Comparison of ENCODE assay signal across 10 cellular contexts in the genomic region with DNA sequence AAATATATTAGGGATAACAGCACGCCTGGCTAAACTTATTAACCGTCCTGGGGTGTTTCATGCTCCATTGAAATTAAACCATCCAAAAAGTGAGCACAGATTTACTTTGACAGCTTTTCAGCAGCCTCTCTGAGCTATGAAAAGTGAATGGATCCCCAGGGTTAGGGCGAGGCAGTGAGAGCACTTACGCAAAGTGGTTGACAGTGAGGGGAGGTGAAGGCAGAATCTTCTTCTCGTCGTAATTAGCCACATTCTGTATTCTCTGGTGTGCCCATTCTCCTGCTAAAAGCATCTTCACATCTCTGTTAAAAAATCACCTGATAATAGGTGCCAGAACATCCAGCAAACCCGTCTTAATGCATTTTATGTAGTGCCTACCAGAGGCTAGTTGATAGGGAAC. TPM values are rescaled to one million over a fixed set of nuclear protein-coding genes. Genes with fewer than 3 reads are reported as not detected.
DNase-seq lines count a peak whose midpoint lies in the region; ATAC-seq and TF ChIP-seq lines count a peak whose summit lies in the region.
"Had no signal": no experiment of that assay in that cellular context is flagged by ENCODE, and none has a peak within 500 bp of the region (broad histone marks: within the 10 kb centered on the region; RNA-seq: fewer than 3 reads in every experiment).

No MANE protein-coding gene starts in this region.

- H3K4me1 ChIP-seq in BE2C = no peaks in the 10 kb centered on the region
- peaks cover 0 to 17% of the 10 kb centered on the region in 2 donors for H3K4me1 ChIP-seq in muscle layer of duodenum (ENCODE audit: control insufficient read depth in 1 of 2, insufficient read depth in 2 of 2, low read length in 2 of 2)

- H3K9me3 ChIP-seq in BE2C (no peaks in the 10 kb centered on the region), muscle layer of duodenum (ENCODE audit: control insufficient read depth in 1 of 2, low read length in 2 of 2) (no peaks in the 10 kb centered on the region)

- no peak for ATAC-seq in GM19035 (IDR thresholded peaks at IDR 0.05; ENCODE audit: unreplicated experiment)
- no peak for ATAC-seq in GM18517 (IDR thresholded peaks at IDR 0.05; ENCODE audit: unreplicated experiment)

- H3K27me3 ChIP-seq in BE2C = no peaks in the 10 kb centered on the region
- H3K27me3 ChIP-seq in muscle layer of duodenum (ENCODE audit: low read depth, low read length) = no peaks in the 10 kb centered on the region

- DNase-seq in BE2C (no peak), HFF-Myc (ENCODE audit: extremely low read depth, low read depth) (no peak), astrocyte of the cerebellum (ENCODE audit: low read depth) (no peak), NOMO-1 treated with DMSO at 0.1 percent for 48 hours (lab: John Stamatoyannopoulos, UW; ENCODE audit: unreplicated experiment) (no peak), NCI-H2081 treated with DMSO at 0.1 percent for 48 hours (lab: John Stamatoyannopoulos, UW) (no peak)
- DNase-seq: NCI-H226; stimulated activated CD4-positive, alpha-beta T cell treated with anti-CD3 and anti-CD28 coated beads, Interleukin-15, amount 100 ng/mL, for 24 hours had no signal

- H3K4me3 ChIP-seq in BE2C (ENCODE audit: low read depth, low read length) = peak overlapping the region; percentile 92
- peak overlapping the region; percentile 76 for H3K4me3 ChIP-seq in HFF-Myc (replicated peaks; ENCODE audit: low read depth, low read length)
- peak overlapping the region; percentile 84 for H3K4me3 ChIP-seq in astrocyte of the cerebellum (ENCODE audit: low read depth, low read length)
- H3K4me3 ChIP-seq in muscle layer of duodenum (ENCODE audit: low read depth in 1 of 2, low read length in 2 of 2) = peak overlapping the region; percentile 99 to 100

- H3K36me3 ChIP-seq in BE2C (no peaks in the 10 kb centered on the region), muscle layer of duodenum (ENCODE audit: control insufficient read depth in 1 of 2, insufficient read depth in 2 of 2, low read length in 2 of 2) (no peaks in the 10 kb centered on the region)

- H3K27ac ChIP-seq in muscle layer of duodenum (ENCODE audit: low read length) = peak overlapping the region; percentile 84

- in situ Hi-C loops in astrocyte of the cerebellum (cut with HindIII; ENCODE audit: low sequenced_read_pairs) = no loop called here

- TF ChIP-seq CTCF in BE2C (IDR thresholded peaks at IDR 0.05; ENCODE audit: low read depth, low read length) (no peak), HFF-Myc (IDR thresholded peaks at IDR 0.05; ENCODE audit: low read depth, low read length, missing control alignments) (no peak), astrocyte of the cerebellum (IDR thresholded peaks at IDR 0.05; ENCODE audit: low read depth, low read length, missing control alignments) (no peak)

RNA-seq across cellular contexts. Expression of a gene that starts 1.9 kb away (rescaled TPM):
- 5.9 TPM for polyA plus RNA-seq in BE2C (2012; ENCODE audit: insufficient read depth, insufficient read length, low read depth)
